11 cellular contexts compared by ENCODE assay signal in the genomic region with DNA sequence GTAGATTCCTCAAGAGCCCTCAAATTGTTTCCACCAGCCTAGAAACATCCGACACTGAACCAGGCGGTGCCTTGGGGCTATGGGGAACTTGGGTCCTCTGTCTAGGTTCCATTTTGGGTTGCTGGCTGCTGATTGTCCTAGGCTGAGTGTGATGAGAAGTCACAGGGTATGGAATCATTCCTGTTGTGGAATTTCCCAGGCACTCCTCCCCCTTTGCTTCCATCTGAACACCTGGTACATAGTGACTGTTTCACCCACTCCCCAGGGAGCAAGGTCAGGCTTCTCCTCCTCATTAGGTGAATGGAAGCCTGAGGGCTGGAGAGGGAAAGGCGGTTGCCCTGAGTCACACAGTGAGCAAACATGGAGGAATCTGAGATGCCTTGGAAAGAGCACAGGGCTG. TPM values are rescaled to one million over a fixed set of nuclear protein-coding genes. Genes with fewer than 3 reads are reported as not detected.
DNase-seq lines count a peak whose midpoint lies in the region; ATAC-seq and TF ChIP-seq lines count a peak whose summit lies in the region.
"Had no signal": no experiment of that assay in that cellular context is flagged by ENCODE, and none has a peak within 500 bp of the region (broad histone marks: within the 10 kb centered on the region; RNA-seq: fewer than 3 reads in every experiment).

No MANE protein-coding gene starts in this region.

- H3K27me3 Mint-ChIP-seq in chondrocyte (ENCODE audit: low read depth) (no peaks in the 10 kb centered on the region), nephron progenitor cell (ENCODE audit: low read depth, poor library complexity) (peaks cover 3% of the 10 kb centered on the region)

- H3K36me3 Mint-ChIP-seq in chondrocyte (ENCODE audit: low read depth) (peaks cover 4% of the 10 kb centered on the region), nephron progenitor cell (ENCODE audit: low read depth) (peaks cover 54% of the 10 kb centered on the region)

- H3K27ac Mint-ChIP-seq in chondrocyte (ENCODE audit: unreplicated experiment) (peak overlapping the region; percentile 62), nephron progenitor cell (no peak overlapping the region)

- TF ChIP-seq CTCF in chondrocyte (IDR thresholded peaks at IDR 0.05), result no peak
- TF ChIP-seq CTCF in nephron progenitor cell (IDR thresholded peaks at IDR 0.05), result no peak

- in situ Hi-C loops in Caki2 (cut with HindIII; ENCODE audit: low pct_unique_long_range_greater_than_20kb, low sequenced_read_pairs), result no loop called here

- H3K4me3 ChIP-seq in MG63, result no peak overlapping the region
- H3K4me3 ChIP-seq: vagina had no signal

- H3K36me3 ChIP-seq in MG63, result no peaks in the 10 kb centered on the region
- H3K36me3 ChIP-seq: vagina had no signal

- H3K9me3 ChIP-seq in MG63, result no peaks in the 10 kb centered on the region
- H3K9me3 ChIP-seq: vagina had no signal

- ATAC-seq in HG03354 (IDR thresholded peaks at IDR 0.05; ENCODE audit: poor library complexity, severe bottlenecking, unreplicated experiment), result no peak
- ATAC-seq in stimulated activated naive CD8-positive, alpha-beta T cell treated with anti-CD3 and anti-CD28 coated beads, Interleukin-15, Interleukin-2, amounts not matched to agents 100 U/mL and 50 U/mL, for 24 hours, result no peak
- ATAC-seq: activated T-cell treated with anti-CD3 and anti-CD28 coated beads, Interleukin-2, amount 50 U/mL, for 4 hours had no signal

- H3K27me3 ChIP-seq in MG63, result no peaks in the 10 kb centered on the region
- H3K27me3 ChIP-seq: vagina had no signal

- DNase-seq in Caki2 (ENCODE audit: low read depth) (peak; percentile 88), MG63 (peak; percentile 39), chondrocyte (ENCODE audit: low spot score) (no peak), nephron progenitor cell (no peak)
- no peak for DNase-seq in activated CD8-positive, alpha-beta memory T cell treated with anti-CD3 and anti-CD28 coated beads for 24 hours
- DNase-seq in stimulated activated naive CD8-positive, alpha-beta T cell treated with anti-CD3 and anti-CD28 coated beads, Interleukin-15, Interleukin-2, amounts not matched to agents 100 U/mL and 50 U/mL, for 24 hours, result no peak
- no peak for DNase-seq in effector CD4-positive, alpha-beta T cell
- DNase-seq: activated CD4-positive, CD25-positive, alpha-beta regulatory T cell treated with anti-CD3 and anti-CD28 coated beads, Interleukin-2, amount 50 U/mL, for 72 hours; activated T-cell treated with anti-CD3 and anti-CD28 coated beads, Interleukin-2, amount 50 U/mL, for 4 hours had no signal

- no peak overlapping the region for H3K4me3 Mint-ChIP-seq in chondrocyte (ENCODE audit: unreplicated experiment)
- H3K4me3 Mint-ChIP-seq in nephron progenitor cell, result peak overlapping the region; percentile 69
- H3K4me3 Mint-ChIP-seq: activated T-cell treated with anti-CD3 and anti-CD28 coated beads, Interleukin-2, amount 50 U/mL, for 4 hours had no signal

- H3K9me3 Mint-ChIP-seq in chondrocyte (ENCODE audit: low read depth), result no peaks in the 10 kb centered on the region
- no peaks in the 10 kb centered on the region for H3K9me3 Mint-ChIP-seq in nephron progenitor cell
- H3K9me3 Mint-ChIP-seq: activated T-cell treated with anti-CD3 and anti-CD28 coated beads, Interleukin-2, amount 50 U/mL, for 4 hours had no signal

- H3K4me1 Mint-ChIP-seq in chondrocyte (ENCODE audit: low read depth) (peaks cover 54% of the 10 kb centered on the region), nephron progenitor cell (peaks cover 50% of the 10 kb centered on the region)

RNA-seq across cellular contexts. Expression of a gene that starts 4.5 kb away (rescaled TPM):
- 10.7 and 15.7 TPM in 2 replicates for total RNA-seq in Caki2 (2014; rRNA removed; shearing (Covaris generic); ENCODE audit: low replicate concordance)
- total RNA-seq in MG63 (2014; rRNA removed; shearing (Covaris generic); ENCODE audit: low replicate concordance), result 3.2 and 9.5 TPM in 2 replicates
- 34.4 to 38.6 TPM (median 37.3 TPM) in 3 replicates for total RNA-seq in chondrocyte

RNA-seq across cellular contexts. Expression of a gene that starts 56.1 kb away (rescaled TPM):
- 183 and 214 TPM in 2 replicates for total RNA-seq in Caki2 (2014; rRNA removed; shearing (Covaris generic); ENCODE audit: low replicate concordance)
- 102 and 162 TPM in 2 replicates for total RNA-seq in MG63 (2014; rRNA removed; shearing (Covaris generic); ENCODE audit: low replicate concordance)
- total RNA-seq in chondrocyte, result 148 to 162 TPM (median 153 TPM) in 3 replicates

Comparison
In these comparisons a context has a peak if more than half of its experiments do, and no peak if none do; other contexts are left out.
1. DNase-seq: peak in Caki2 (single experiment) and MG63 (single experiment); none in chondrocyte (single experiment), nephron progenitor cell (single experiment), activated CD8-positive, alpha-beta memory T cell treated with anti-CD3 and anti-CD28 coated beads for 24 hours (single experiment), stimulated activated naive CD8-positive, alpha-beta T cell treated with anti-CD3 and anti-CD28 coated beads, Interleukin-15, Interleukin-2, amounts not matched to agents 100 U/mL and 50 U/mL, for 24 hours (single experiment) and effector CD4-positive, alpha-beta T cell (single experiment).